In genomic region chr4:181775298-181775697, GRCh38 we compare ENCODE assay signal across 27 cellular contexts.
"Had no signal": no experiment of that assay in that cellular context is flagged by ENCODE, and none has a peak within 500 bp of the region (broad histone marks: within the 10 kb centered on the region; RNA-seq: fewer than 3 reads in every experiment).

No MANE protein-coding gene starts in this region.

- H3K36me3 ChIP-seq: stomach, suprapubic skin, thoracic aorta, thyroid gland, tibial artery, tibial nerve, transverse colon, upper lobe of left lung, upper lobe of right lung, uterus, vagina had no signal

- H3K4me1 ChIP-seq: stomach, suprapubic skin, testis, thyroid gland, tibial artery, tibial nerve, transverse colon, upper lobe of left lung, upper lobe of right lung, uterus, vagina had no signal

- H3K4me3 ChIP-seq: stomach, suprapubic skin, testis, thoracic aorta, thyroid gland, tibial artery, tibial nerve, transverse colon, upper lobe of left lung, upper lobe of right lung, uterus, vagina had no signal

- H3K9me3 ChIP-seq: stomach, suprapubic skin, testis, thoracic aorta, thyroid gland, tibial artery, tibial nerve, upper lobe of left lung, upper lobe of right lung, vagina had no signal

- H3K27me3 ChIP-seq: stomach, suprapubic skin, testis, thyroid gland, tibial artery, tibial nerve, transverse colon, upper lobe of left lung, upper lobe of right lung, uterus, vagina had no signal

- H3K27ac ChIP-seq: stomach, suprapubic skin, testis, thoracic aorta, thyroid gland, tibial artery, tibial nerve, transverse colon, upper lobe of left lung, upper lobe of right lung, uterus, vagina had no signal

- FAIRE-seq: urothelium cell line had no signal

- DNase-seq: stimulated activated CD4-positive, alpha-beta T cell treated with anti-CD3 and anti-CD28 coated beads, Interleukin-2, amount 100 ng/mL, for 48 hours; stimulated activated CD4-positive, alpha-beta T cell treated with anti-CD3 and anti-CD28 coated beads, Interleukin-4, amount 100 ng/mL, for 1 hour; stimulated activated CD4-positive, alpha-beta T cell treated with anti-CD3 and anti-CD28 coated beads, Interleukin-4, amount 100 ng/mL, for 24 hours; stimulated activated CD4-positive, alpha-beta T cell treated with anti-CD3 and anti-CD28 coated beads, Interleukin-4, amount 100 ng/mL, for 4 hours; stimulated activated CD8-positive, alpha-beta memory T cell treated with anti-CD3 and anti-CD28 coated beads, Interleukin-4, amount 100 ng/mL, for 48 hours; stimulated activated naive B cell treated with anti-CD40 and anti-IgM and Interleukin-4, amounts not matched to agents 10 μg/mL and 1 μg/mL and 100 μg/mL, for 72 hours; stimulated activated naive CD4-positive, alpha-beta T cell; stimulated activated naive CD4-positive, alpha-beta T cell treated with Interleukin-2 at 50 U/mL for 16 hours; stimulated activated naive CD8-positive, alpha-beta T cell treated with anti-CD3 and anti-CD28 coated beads, Interleukin-15, amount 100 ng/mL, for 72 hours; stimulated activated naive CD8-positive, alpha-beta T cell treated with anti-CD3 and anti-CD28 coated beads, Interleukin-15, Interleukin-2, amounts not matched to agents 100 U/mL and 50 U/mL, for 24 hours; stomach; substantia nigra; testis; thyroid gland; tibial artery; transverse colon; trophoblast cell; upper lobe of left lung; upper lobe of right lung; uterus had no signal

- ATAC-seq: stimulated activated effector memory CD8-positive, alpha-beta T cell treated with anti-CD3 and anti-CD28 coated beads, Interleukin-12 subunit alpha, Interleukin-12 subunit beta, amount 100 ng/mL, for 72 hours; stimulated activated memory B cell treated with anti-CD40 and anti-IgM and Interleukin-4, amounts not matched to agents 10 μg/mL and 1 μg/mL and 100 μg/mL, for 72 hours; stimulated activated naive B cell treated with anti-CD40 and anti-IgM and Interleukin-4, amounts not matched to agents 10 μg/mL and 1 μg/mL and 100 μg/mL, for 72 hours; stimulated activated naive CD8-positive, alpha-beta T cell treated with anti-CD3 and anti-CD28 coated beads, Interleukin-15, amount 100 ng/mL, for 72 hours; stimulated activated naive CD8-positive, alpha-beta T cell treated with anti-CD3 and anti-CD28 coated beads, Interleukin-15, Interleukin-2, amounts not matched to agents 100 U/mL and 50 U/mL, for 24 hours; upper lobe of right lung had no signal
